Comparison of ENCODE assay signal across 20 cellular contexts in genomic region chr18:6239716-6240115, GRCh38.
DNase-seq lines count a peak whose midpoint lies in the region; ATAC-seq and TF ChIP-seq lines count a peak whose summit lies in the region.
"Had no signal": no experiment of that assay in that cellular context is flagged by ENCODE, and none has a peak within 500 bp of the region (broad histone marks: within the 10 kb centered on the region; RNA-seq: fewer than 3 reads in every experiment).

No MANE protein-coding gene starts in this region.

- POLR2A ChIA-PET in WTC11 (lab: Charles Lee): interaction anchor here (0.6 kb wide), 1 partner anchor 398 kb away, joined by 5 read pairs; no protein-coding TSS in a partner anchor

- no peaks in the 10 kb centered on the region for H3K36me3 Mint-ChIP-seq in WTC11
- H3K36me3 Mint-ChIP-seq: IgD-negative memory B cell had no signal

- intact Hi-C loops in left ventricle myocardium superior (cut with micrococcal nuclease) (no loop called here), cardiac septum (cut with DNase I) (no loop called here)

- no peaks in the 10 kb centered on the region for H3K27me3 Mint-ChIP-seq in WTC11 (ENCODE audit: low read depth)
- H3K27me3 Mint-ChIP-seq: CD4-positive, alpha-beta T cell; IgD-negative memory B cell had no signal

- no peak for TF ChIP-seq CTCF in WTC11 (IDR thresholded peaks at IDR 0.05)

- H3K4me1 Mint-ChIP-seq in WTC11: peaks cover 16% of the 10 kb centered on the region
- H3K4me1 Mint-ChIP-seq: IgD-negative memory B cell had no signal

- DNase-seq in left ventricle myocardium superior (no peak), cardiac septum (ENCODE audit: low spot score) (no peak), WTC11 (ENCODE audit: low spot score) (no peak), left kidney (ENCODE audit: low read depth, low spot score) (peak; percentile 40), NCI-H526 treated with DMSO at 0.1 percent for 48 hours (lab: John Stamatoyannopoulos, UW) (no peak), SW 1271 (lab: John Stamatoyannopoulos, UW) (no peak), NCI-H1092 treated with DMSO at 0.1 percent for 48 hours (lab: John Stamatoyannopoulos, UW) (no peak)
- DNase-seq: AML-193; CD4-positive, alpha-beta T cell; GOT3; HCEC 1CT; NCI-H1092; NCI-H1436; NCI-H187; NCI-H2081 treated with DMSO at 0.1 percent for 48 hours; NCI-H526; PC-9; Right ventricle myocardium superior had no signal

- peaks cover 9% of the 10 kb centered on the region for H3K9me3 Mint-ChIP-seq in WTC11

- H3K27ac Mint-ChIP-seq in WTC11: no peak overlapping the region
- H3K27ac Mint-ChIP-seq: CD4-positive, alpha-beta T cell; IgD-negative memory B cell had no signal

- ATAC-seq in left ventricle myocardium superior (peak; percentile 66), WTC11 (peak; percentile 59)
- ATAC-seq: A549 had no signal

- CTCF ChIA-PET in WTC11 (lab: Charles Lee): interaction anchor here (1.9 kb wide), 2 partner anchors 21 to 162 kb away, joined by 6 to 13 read pairs; no protein-coding TSS in a partner anchor

- no peak overlapping the region for H3K4me3 Mint-ChIP-seq in WTC11
- H3K4me3 Mint-ChIP-seq: CD4-positive, alpha-beta T cell; IgD-negative memory B cell had no signal

TF ChIP-seq in WTC11, 78 proteins besides CTCF, POLR2A, EP300 and RAD21:
- TF ChIP-seq E2F1 (CRISPR knock-in tag; IDR thresholded peaks at IDR 0.05): no peak
- no peak for TF ChIP-seq SOX15 (CRISPR knock-in tag; IDR thresholded peaks at IDR 0.05)
- no peak for TF ChIP-seq ZSCAN18 (CRISPR knock-in tag; IDR thresholded peaks at IDR 0.05)
- no peak for TF ChIP-seq TCF7 (CRISPR knock-in tag; IDR thresholded peaks at IDR 0.05; ENCODE audit: low read depth)
- TF ChIP-seq USF2 (CRISPR knock-in tag; IDR thresholded peaks at IDR 0.05): no peak
- TF ChIP-seq OVOL2 (CRISPR knock-in tag; IDR thresholded peaks at IDR 0.05; ENCODE audit: borderline replicate concordance): no peak
